ENCODE assay signal across 24 cellular contexts in genomic region chr17:44147812-44148211, GRCh38. TPM values are rescaled to one million over a fixed set of nuclear protein-coding genes. Genes with fewer than 3 reads are reported as not detected.
DNase-seq lines count a peak whose midpoint lies in the region; ATAC-seq and TF ChIP-seq lines count a peak whose summit lies in the region.
"Had no signal": no experiment of that assay in that cellular context is flagged by ENCODE, and none has a peak within 500 bp of the region (broad histone marks: within the 10 kb centered on the region; RNA-seq: fewer than 3 reads in every experiment).

No MANE protein-coding gene starts in this region.

- no peaks in the 10 kb centered on the region for H3K79me2 ChIP-seq in trophoblast cell (ENCODE audit: control insufficient read depth, insufficient read depth, low read length, poor library complexity)

- intact Hi-C loops in left ventricle myocardium inferior (cut with micrococcal nuclease), result no loop called here
- intact Hi-C loops in activated CD4-positive, alpha-beta memory T cell treated with anti-CD3 and anti-CD28 coated beads for 36 hours (cut with micrococcal nuclease), result no loop called here

- no peak overlapping the region for H4K91ac ChIP-seq in trophoblast cell (ENCODE audit: low read depth, low read length)

- peak; percentile 23 for ATAC-seq in stimulated activated naive CD8-positive, alpha-beta T cell treated with anti-CD3 and anti-CD28 coated beads, Interleukin-15, Interleukin-2, amounts not matched to agents 100 U/mL and 50 U/mL, for 24 hours
- ATAC-seq in stimulated activated naive CD8-positive, alpha-beta T cell treated with anti-CD3 and anti-CD28 coated beads, Interleukin-15, amount 100 ng/mL, for 72 hours, result no peak
- ATAC-seq: GM23338, Panc1, SK-N-SH treated with all-trans-retinoic acid at 6 μM for 48 hours had no signal

- CTCF ChIA-PET in activated CD4-positive, alpha-beta memory T cell treated with anti-CD3 and anti-CD28 coated beads for 36 hours (lab: Charles Lee), result interaction anchor here (3.8 kb wide), 1 partner anchor 62 kb away, joined by 10 read pairs; no protein-coding TSS in a partner anchor

- peaks cover 42% of the 10 kb centered on the region for H3K4me1 ChIP-seq in left ventricle myocardium inferior
- peaks cover 4 to 7% of the 10 kb centered on the region in 2 experiments for H3K4me1 ChIP-seq in trophoblast cell (ENCODE audit: control insufficient read depth in 1 of 2, insufficient read depth in 2 of 2, low read length in 2 of 2)

- no peaks in the 10 kb centered on the region for H3K9me3 Mint-ChIP-seq in stimulated activated naive CD8-positive, alpha-beta T cell treated with anti-CD3 and anti-CD28 coated beads, Interleukin-15, amount 100 ng/mL, for 72 hours
- H3K9me3 Mint-ChIP-seq in activated CD4-positive, alpha-beta memory T cell treated with anti-CD3 and anti-CD28 coated beads for 36 hours, result no peaks in the 10 kb centered on the region
- H3K9me3 Mint-ChIP-seq: GM23338, IgD-negative memory B cell had no signal

- H2BK5ac ChIP-seq in trophoblast cell (ENCODE audit: low read depth, low read length, poor library complexity), result no peak overlapping the region

- peak overlapping the region; percentile 25 for H3K18ac ChIP-seq in trophoblast cell (ENCODE audit: low read length)

- no CpG with 5 or more reads among the region's 4 CpGs for WGBS in trophoblast cell (ENCODE audit: extremely low coverage, insufficient coverage, insufficient read length)

- peak overlapping the region; percentile 88 for H3K27ac ChIP-seq in left ventricle myocardium inferior (replicated peaks)
- no peak overlapping the region for H3K27ac ChIP-seq in trophoblast cell (ENCODE audit: low read depth, low read length)
- H3K27ac ChIP-seq: KMS-11 had no signal

- H3K27me3 ChIP-seq in left ventricle myocardium inferior (ENCODE audit: low read depth), result no peaks in the 10 kb centered on the region
- H3K27me3 ChIP-seq in trophoblast cell (ENCODE audit: insufficient read depth, low read length), result no peaks in the 10 kb centered on the region

- H3K27me3 Mint-ChIP-seq in stimulated activated naive CD8-positive, alpha-beta T cell treated with anti-CD3 and anti-CD28 coated beads, Interleukin-15, amount 100 ng/mL, for 72 hours, result no peaks in the 10 kb centered on the region
- no peaks in the 10 kb centered on the region for H3K27me3 Mint-ChIP-seq in activated CD4-positive, alpha-beta memory T cell treated with anti-CD3 and anti-CD28 coated beads for 36 hours
- H3K27me3 Mint-ChIP-seq: IgD-negative memory B cell had no signal

- H3K9me3 ChIP-seq in left ventricle myocardium inferior (replicated peaks) (no peaks in the 10 kb centered on the region), trophoblast cell (ENCODE audit: insufficient read depth, low read depth, low read length) (no peaks in the 10 kb centered on the region)

- H3K79me1 ChIP-seq in trophoblast cell (ENCODE audit: low read length), result no peaks in the 10 kb centered on the region

- H2AK5ac ChIP-seq in trophoblast cell (ENCODE audit: low read length), result no peak overlapping the region

- H4K8ac ChIP-seq in trophoblast cell (ENCODE audit: low read depth, low read length), result no peak overlapping the region

- no peak for TF ChIP-seq CTCF in left ventricle myocardium inferior (IDR thresholded peaks at IDR 0.05; ENCODE audit: borderline replicate concordance)

- H3K4me2 ChIP-seq in trophoblast cell (ENCODE audit: low read length), result no peak overlapping the region
- H3K4me2 ChIP-seq: GM23338, KMS-11 had no signal

- no peak overlapping the region for H2AFZ ChIP-seq in trophoblast cell (ENCODE audit: insufficient read depth, low read length, poor library complexity)
- H2AFZ ChIP-seq: GM23338 had no signal

- H4K12ac ChIP-seq in trophoblast cell (ENCODE audit: low read depth, low read length), result peak overlapping the region; percentile 10

- no peak for DNase-seq in stimulated activated naive CD8-positive, alpha-beta T cell treated with anti-CD3 and anti-CD28 coated beads, Interleukin-15, Interleukin-2, amounts not matched to agents 100 U/mL and 50 U/mL, for 24 hours
- no peak for DNase-seq in stimulated activated naive CD8-positive, alpha-beta T cell treated with anti-CD3 and anti-CD28 coated beads, Interleukin-15, amount 100 ng/mL, for 72 hours
- DNase-seq in left ventricle myocardium inferior (peak; percentile 21), trophoblast cell (no peak), DMS53 (lab: John Stamatoyannopoulos, UW) (no peak), cerebellum (ENCODE audit: low spot score) (no peak)
- no peak for DNase-seq in activated CD4-positive, alpha-beta memory T cell treated with anti-CD3 and anti-CD28 coated beads for 36 hours
- DNase-seq: Calu3, DMS153, HCEC 1CT, NCI-H1048, NCI-H1417, NCI-H1694, NCI-H2081, NCI-H2227 treated with DMSO at 0.1 percent for 48 hours, NCI-H69 had no signal

- peaks cover 29% of the 10 kb centered on the region for H3K36me3 Mint-ChIP-seq in activated CD4-positive, alpha-beta memory T cell treated with anti-CD3 and anti-CD28 coated beads for 36 hours
- H3K36me3 Mint-ChIP-seq: IgD-negative memory B cell had no signal

- peaks cover 6% of the 10 kb centered on the region for H3K4me1 Mint-ChIP-seq in stimulated activated naive CD8-positive, alpha-beta T cell treated with anti-CD3 and anti-CD28 coated beads, Interleukin-15, amount 100 ng/mL, for 72 hours
- no peaks in the 10 kb centered on the region for H3K4me1 Mint-ChIP-seq in activated CD4-positive, alpha-beta memory T cell treated with anti-CD3 and anti-CD28 coated beads for 36 hours (ENCODE audit: low read depth)
- H3K4me1 Mint-ChIP-seq: GM23338 had no signal

- no peaks in the 10 kb centered on the region for H3K36me3 ChIP-seq in left ventricle myocardium inferior
- peaks cover 29 to 33% of the 10 kb centered on the region in 2 experiments for H3K36me3 ChIP-seq in trophoblast cell (ENCODE audit: control insufficient read depth in 1 of 2, insufficient read depth in 2 of 2, low read length in 2 of 2)

- no peak overlapping the region for H3K4me3 Mint-ChIP-seq in stimulated activated naive CD8-positive, alpha-beta T cell treated with anti-CD3 and anti-CD28 coated beads, Interleukin-15, amount 100 ng/mL, for 72 hours
- no peak overlapping the region for H3K4me3 Mint-ChIP-seq in activated CD4-positive, alpha-beta memory T cell treated with anti-CD3 and anti-CD28 coated beads for 36 hours
- H3K4me3 Mint-ChIP-seq: GM23338, IgD-negative memory B cell had no signal

- no peak overlapping the region for H2BK12ac ChIP-seq in trophoblast cell (ENCODE audit: low read length)

- no peak overlapping the region for H2BK120ac ChIP-seq in trophoblast cell (ENCODE audit: insufficient read depth, low read length, poor library complexity)

- POLR2A ChIA-PET in activated CD4-positive, alpha-beta memory T cell treated with anti-CD3 and anti-CD28 coated beads for 36 hours (lab: Charles Lee), result no interaction called here

- H3K4ac ChIP-seq in trophoblast cell (ENCODE audit: low read depth, low read length), result no peak overlapping the region

- H3K14ac ChIP-seq in trophoblast cell (ENCODE audit: low read length), result no peak overlapping the region

- H3K27ac Mint-ChIP-seq in stimulated activated naive CD8-positive, alpha-beta T cell treated with anti-CD3 and anti-CD28 coated beads, Interleukin-15, amount 100 ng/mL, for 72 hours, result no peak overlapping the region
- H3K27ac Mint-ChIP-seq in activated CD4-positive, alpha-beta memory T cell treated with anti-CD3 and anti-CD28 coated beads for 36 hours, result no peak overlapping the region
- H3K27ac Mint-ChIP-seq: GM23338 had no signal

- no peak overlapping the region for H3K9ac ChIP-seq in trophoblast cell (ENCODE audit: low read length)
- H3K9ac ChIP-seq: KMS-11 had no signal

- H3K4me3 ChIP-seq in left ventricle myocardium inferior (no peak overlapping the region), trophoblast cell (ENCODE audit: low read depth, low read length) (no peak overlapping the region)
- H3K4me3 ChIP-seq: GM23338 had no signal

- no peak overlapping the region for H3K23ac ChIP-seq in trophoblast cell (ENCODE audit: low read length)

RNA-seq across cellular contexts. Expression of gene HROB, which starts 6.1 kb away (rescaled TPM):
- total RNA-seq in left ventricle myocardium inferior (0.27 TPM), cerebellum (1.4 TPM)
- polyA plus RNA-seq in trophoblast cell (2013), result 11.6 and 11.7 TPM in 2 replicates
- 10 to 100 TPM; 17.9 to 19.8 TPM for total RNA-seq in activated CD4-positive, alpha-beta memory T cell treated with anti-CD3 and anti-CD28 coated beads for 36 hours

RNA-seq across cellular contexts. Expression of gene ASB16, which starts 22.7 kb away (rescaled TPM):
- total RNA-seq in left ventricle myocardium inferior (12.9 TPM), cerebellum (not detected)
- polyA plus RNA-seq in trophoblast cell (2013), result 0.30 and 0.35 TPM in 2 replicates
- total RNA-seq in activated CD4-positive, alpha-beta memory T cell treated with anti-CD3 and anti-CD28 coated beads for 36 hours, result under 1 TPM in 1 of 2 experiments, not detected in 1; 0.19 TPM
- total RNA-seq: A172, GM23338, NCI-H460 had no signal
- polyA plus RNA-seq: BJ, IgD-negative memory B cell had no signal

RNA-seq across cellular contexts. Expression of gene HDAC5, which starts 24.4 kb away (rescaled TPM):
- total RNA-seq in left ventricle myocardium inferior, result 62.6 TPM
- 53.7 and 54.1 TPM in 2 replicates for polyA plus RNA-seq in trophoblast cell (2013)
- total RNA-seq in activated CD4-positive, alpha-beta memory T cell treated with anti-CD3 and anti-CD28 coated beads for 36 hours, result 10 to 100 TPM; 18.0 to 19.0 TPM
- 42.6 TPM for total RNA-seq in cerebellum

RNA-seq across cellular contexts. Expression of gene TMUB2, which starts 39.0 kb away (rescaled TPM):
- total RNA-seq in left ventricle myocardium inferior (20.9 TPM), cerebellum (20.9 TPM)
- polyA plus RNA-seq in trophoblast cell (2013), result 36.3 and 39.2 TPM in 2 replicates
- total RNA-seq in activated CD4-positive, alpha-beta memory T cell treated with anti-CD3 and anti-CD28 coated beads for 36 hours, result 10 to 100 TPM; 21.8 to 21.9 TPM

RNA-seq across cellular contexts. Expression of gene ATXN7L3, which starts 51.9 kb away (rescaled TPM):
- 28.7 TPM for total RNA-seq in left ventricle myocardium inferior
- polyA plus RNA-seq in trophoblast cell (2013), result 78.0 and 80.6 TPM in 2 replicates
- total RNA-seq in activated CD4-positive, alpha-beta memory T cell treated with anti-CD3 and anti-CD28 coated beads for 36 hours, result 10 to 100 TPM; 63.4 to 69.7 TPM
- total RNA-seq in cerebellum, result 43.9 TPM

Comparison
In these comparisons a context has a peak if more than half of its experiments do, and no peak if none do; other contexts are left out.
1. RNA of gene ASB16, which starts 22.7 kb away (total RNA-seq): 12.9 TPM in left ventricle myocardium inferior (single experiment); 0.19 TPM in activated CD4-positive, alpha-beta memory T cell treated with anti-CD3 and anti-CD28 coated beads for 36 hours and not detected in cerebellum (single experiment); every median in the first group is over 10 times any median in the second.